Comparison of ENCODE assay signal across 11 cellular contexts in genomic region chr14:91257328-91258020, GRCh38. TPM values are rescaled to one million over a fixed set of nuclear protein-coding genes. Genes with fewer than 3 reads are reported as not detected.
A peak's percentile ranks its signal among the peaks of the same experiment; 100 is the strongest.
DNase-seq lines count a peak whose midpoint lies in the region; ATAC-seq, FAIRE-seq and TF ChIP-seq lines count a peak whose summit lies in the region.
"Had no signal": no experiment of that assay in that cellular context is flagged by ENCODE, and none has a peak within 500 bp of the region (broad histone marks: within the 10 kb centered on the region; RNA-seq: fewer than 3 reads in every experiment).

No MANE protein-coding gene starts in this region.

- no peak for FAIRE-seq in HepG2 (lab: Jason Lieb, UNC)

- intact Hi-C loops in HepG2 (cut with micrococcal nuclease; ENCODE audit: unreplicated experiment) = no loop called here

- H3K27me3 ChIP-seq in DND-41 (ENCODE audit: insufficient read depth, low read length, poor library complexity) (no peaks in the 10 kb centered on the region), brain microvascular endothelial cell (replicated peaks) (no peaks in the 10 kb centered on the region), HepG2 (ENCODE audit: control insufficient read depth in 1 of 2, insufficient read depth in 2 of 2, low read length in 2 of 2) (peaks cover 11 to 48% of the 10 kb centered on the region in 2 experiments)

- H3K4me3 Mint-ChIP-seq in brain = peak overlapping the region in 3 of 5 experiments; percentile 32 to 60 (median 35)
- no peak overlapping the region for H3K4me3 Mint-ChIP-seq in nephron progenitor cell

- H3K4me2 ChIP-seq in DND-41 (ENCODE audit: insufficient read depth, low read length) = no peak overlapping the region
- no peak overlapping the region for H3K4me2 ChIP-seq in HepG2 (ENCODE audit: low read depth, low read length)

- DNase-seq in DND-41 (no peak), nephron progenitor cell (no peak), brain microvascular endothelial cell (no peak), HepG2 (ENCODE audit: low spot score) (no peak), NCI-H345 (lab: John Stamatoyannopoulos, UW) (no peak), NCI-H2196 treated with DMSO at 0.1 percent for 48 hours (lab: John Stamatoyannopoulos, UW; ENCODE audit: unreplicated experiment) (no peak)
- DNase-seq: GF-D8, lower lobe of right lung, NCI-H2107 had no signal

- CTCF ChIA-PET in HepG2 (lab: Yijun Ruan, JAX; ENCODE audit: low intra/inter-chr PET ratio, low total read pairs) = no interaction called here

- no peak overlapping the region for H3K9ac ChIP-seq in DND-41 (ENCODE audit: low read depth, low read length)
- no peak overlapping the region for H3K9ac ChIP-seq in HepG2 (ENCODE audit: insufficient read depth, low read depth, low read length)

- H3K4me1 ChIP-seq in DND-41 (ENCODE audit: insufficient read depth, low read length) = peaks cover 42% of the 10 kb centered on the region
- H3K4me1 ChIP-seq in HepG2 (ENCODE audit: insufficient read depth, low read length) = peaks cover 13% of the 10 kb centered on the region

- H3K9me3 ChIP-seq in DND-41 (ENCODE audit: insufficient read depth, low read length, severe bottlenecking) (peaks cover 2% of the 10 kb centered on the region), KOPT-K1 (ENCODE audit: insufficient read depth, low read length, poor library complexity, severe bottlenecking) (no peaks in the 10 kb centered on the region), HepG2 (ENCODE audit: low read length) (no peaks in the 10 kb centered on the region)
- H3K9me3 ChIP-seq: lower lobe of right lung had no signal

- H3K9me3 Mint-ChIP-seq in brain (peaks cover 0 to 8% (median 6%) of the 10 kb centered on the region in 5 experiments), nephron progenitor cell (peaks cover 3% of the 10 kb centered on the region)

- TF ChIP-seq RAD21 in HepG2 (CRISPR knock-in tag; IDR thresholded peaks at IDR 0.05) = no peak

- ATAC-seq in DND-41 (ENCODE audit: insufficient read depth, low read depth) (no peak), HepG2 (no peak)

- BruUV-seq in HepG2 (replicated peaks; lab: Mats Ljungman, UMichigan) = no TSS peak

- no peak overlapping the region for H2AFZ ChIP-seq in DND-41 (ENCODE audit: low read depth, low read length)
- H2AFZ ChIP-seq in HepG2 (ENCODE audit: low read length) = no peak overlapping the region

- H3K4me3 ChIP-seq in DND-41 (ENCODE audit: low read depth in 1 of 2, low read length in 2 of 2) (no peak overlapping the region), brain microvascular endothelial cell (ENCODE audit: low read depth, low read length) (no peak overlapping the region), HepG2 (replicated peaks in 1 of 3; ENCODE audit: insufficient read depth in 1 of 3, low read depth in 2 of 3, low read length in 3 of 3) (no peak overlapping the region)
- H3K4me3 ChIP-seq: lower lobe of right lung had no signal

- H3K36me3 Mint-ChIP-seq in brain (no peaks in the 10 kb centered on the region), nephron progenitor cell (ENCODE audit: low read depth) (no peaks in the 10 kb centered on the region)

- H3K27me3 Mint-ChIP-seq in brain = peaks cover 12% of the 10 kb centered on the region
- H3K27me3 Mint-ChIP-seq in nephron progenitor cell (ENCODE audit: low read depth, poor library complexity) = peaks cover 59% of the 10 kb centered on the region

- H3K4me1 Mint-ChIP-seq in brain = peaks cover 39% of the 10 kb centered on the region
- H3K4me1 Mint-ChIP-seq in nephron progenitor cell = peaks cover 14% of the 10 kb centered on the region

- TF ChIP-seq CTCF in DND-41 (IDR thresholded peaks at IDR 0.05; ENCODE audit: borderline replicate concordance, extremely low read depth, low read length, poor library complexity, severe bottlenecking) = no peak
- no peak for TF ChIP-seq CTCF in brain (conservative IDR thresholded peaks at IDR 0.05)
- no peak for TF ChIP-seq CTCF in nephron progenitor cell (IDR thresholded peaks at IDR 0.05)
- no peak for TF ChIP-seq CTCF in brain microvascular endothelial cell (IDR thresholded peaks at IDR 0.05; ENCODE audit: low read depth, low read length, missing control alignments)
- TF ChIP-seq CTCF in HepG2 (CRISPR knock-in tag; IDR thresholded peaks at IDR 0.05) = no peak

- POLR2A ChIA-PET in HepG2 (lab: Yijun Ruan, JAX) = no interaction called here

- H3K27ac Mint-ChIP-seq in brain = peak overlapping the region; percentile 47 to 94 (median 67)
- H3K27ac Mint-ChIP-seq in nephron progenitor cell = peak overlapping the region; percentile 84

- TF ChIP-seq POLR2A in HepG2 (IDR thresholded peaks at IDR 0.05; ENCODE audit: insufficient read depth in 1 of 2, low read depth in 2 of 2, low read length in 2 of 2) = no peak

- TF ChIP-seq EP300 in HepG2 (IDR thresholded peaks at IDR 0.05; ENCODE audit: low read depth in 2 of 2, low read length in 2 of 2) = no peak
- TF ChIP-seq EP300 in HepG2 (CRISPR knock-in tag; IDR thresholded peaks at IDR 0.05; ENCODE audit: borderline replicate concordance) = no peak

- H3K36me3 ChIP-seq in DND-41 (ENCODE audit: insufficient read depth, low read length) = no peaks in the 10 kb centered on the region
- no peaks in the 10 kb centered on the region for H3K36me3 ChIP-seq in KOPT-K1 (ENCODE audit: insufficient read depth, low read length)
- H3K36me3 ChIP-seq in brain microvascular endothelial cell (replicated peaks) = no peaks in the 10 kb centered on the region
- no peaks in the 10 kb centered on the region for H3K36me3 ChIP-seq in HepG2 (replicated peaks in 1 of 2; ENCODE audit: control insufficient read depth in 1 of 2, insufficient read depth in 2 of 2, low read length in 2 of 2)
- H3K36me3 ChIP-seq: lower lobe of right lung had no signal

- peak overlapping the region; percentile 23 for H3K27ac ChIP-seq in DND-41 (ENCODE audit: low read length)
- H3K27ac ChIP-seq in KOPT-K1 (ENCODE audit: low read depth, low read length, poor library complexity, severe bottlenecking) = peak overlapping the region; percentile 87
- no peak overlapping the region for H3K27ac ChIP-seq in brain microvascular endothelial cell
- H3K27ac ChIP-seq in HepG2 (ENCODE audit: extremely low read length, insufficient read depth, low read length) = no peak overlapping the region

- WGBS in HepG2 (ENCODE audit: low lambda C conversion rate) = 11% methylated on average over 8 of the region's 8 CpGs

- in situ Hi-C loops in brain microvascular endothelial cell (cut with HindIII; ENCODE audit: low pct_ligation_motif_present, low sequenced_read_pairs) = no loop called here
- in situ Hi-C loops in HepG2 (cut with HindIII; ENCODE audit: extremely low pct_ligation_motif_present, low pct_unique_long_range_greater_than_20kb) = no loop called here

- no peaks in the 10 kb centered on the region for H3K79me2 ChIP-seq in DND-41 (ENCODE audit: insufficient read depth, low read length)
- H3K79me2 ChIP-seq in HepG2 (ENCODE audit: insufficient read depth, low read length) = no peaks in the 10 kb centered on the region

- H4K20me1 ChIP-seq in DND-41 (ENCODE audit: insufficient read depth, low read length) = no peaks in the 10 kb centered on the region
- H4K20me1 ChIP-seq in HepG2 (ENCODE audit: insufficient read depth, low read length) = no peaks in the 10 kb centered on the region

TF ChIP-seq in HepG2, 621 proteins besides CTCF, POLR2A, EP300 and RAD21:
- TF ChIP-seq ZNF263 (CRISPR knock-in tag; IDR thresholded peaks at IDR 0.05) (no peak), ZNF605 (CRISPR knock-in tag; IDR thresholded peaks at IDR 0.05) (no peak)
TF ChIP-seq in HepG2: peak in this region for 0.

RNA-seq across cellular contexts. Expression of gene GPR68, which starts 13.0 kb away (rescaled TPM):
- polyA plus RNA-seq in brain (ENCODE audit: insufficient read depth, low read depth, low replicate concordance) (3.0 TPM), HepG2 (2011; rRNA removed) (not detected in 2 replicates)
- not detected in 2 replicates for total RNA-seq in HepG2 (2016; rRNA removed; fragmentation: Illumina TruSeq; extraction: Trizol)
- not detected in 2 replicates for total RNA-seq in HepG2 (2016; cell fraction: cytosol; rRNA removed; fragmentation: Illumina TruSeq; extraction: Trizol; ENCODE audit: low read depth)
- total RNA-seq in HepG2 (2016; cell fraction: insoluble cytoplasmic fraction; rRNA removed; fragmentation: Illumina TruSeq; extraction: Trizol) = 0.11 TPM in 1 of 2 replicates, not detected in the other
- total RNA-seq in HepG2 (2016; cell fraction: membrane; rRNA removed; fragmentation: Illumina TruSeq; extraction: Trizol) = 0.41 TPM in 1 of 2 replicates, not detected in the other
- total RNA-seq in HepG2 (2016; cell fraction: nucleus; rRNA removed; fragmentation: Illumina TruSeq; extraction: Trizol) = not detected in 2 replicates
- not detected in 2 replicates for polyA plus RNA-seq in HepG2 (2011; cell fraction: cytosol; rRNA removed)
- 0.16 TPM in 1 of 2 replicates, not detected in the other for polyA plus RNA-seq in HepG2 (2011; cell fraction: nucleus; rRNA removed)
- polyA plus RNA-seq in HepG2 (2012) = 0.17 and 0.20 TPM in 2 replicates
- polyA plus RNA-seq in HepG2 (2016; cell fraction: cytosol; fragmentation: Illumina TruSeq; extraction: Trizol; ENCODE audit: low read depth) = not detected in 2 replicates
- polyA plus RNA-seq in HepG2 (2016; cell fraction: insoluble cytoplasmic fraction; fragmentation: Illumina TruSeq; extraction: Trizol; ENCODE audit: low read depth) = not detected in 2 replicates
- polyA plus RNA-seq in HepG2 (2016; cell fraction: membrane; fragmentation: Illumina TruSeq; extraction: Trizol; ENCODE audit: low read depth) = not detected in 2 replicates
- polyA plus RNA-seq in HepG2 (2016; cell fraction: nucleus; fragmentation: Illumina TruSeq; extraction: Trizol; ENCODE audit: insufficient read depth, low read depth) = not detected in 2 replicates
- polyA minus RNA-seq in HepG2 (2011; rRNA and poly(A)+ RNA removed; ENCODE audit: low replicate concordance) = 0.10 and 0.19 TPM in 2 replicates
- polyA minus RNA-seq in HepG2 (2011; cell fraction: cytosol; rRNA and poly(A)+ RNA removed) = not detected in 2 replicates
- not detected in 2 replicates for polyA minus RNA-seq in HepG2 (2011; cell fraction: nucleus; rRNA and poly(A)+ RNA removed)

Comparison
In these comparisons a context has a peak if more than half of its experiments do, and no peak if none do; other contexts are left out.
1. H3K27ac ChIP-seq: peak in DND-41 (single experiment) and KOPT-K1 (single experiment); none in brain microvascular endothelial cell (single experiment) and HepG2 (single experiment).